Comparison of ENCODE assay signal across 17 cellular contexts in the genomic region with DNA sequence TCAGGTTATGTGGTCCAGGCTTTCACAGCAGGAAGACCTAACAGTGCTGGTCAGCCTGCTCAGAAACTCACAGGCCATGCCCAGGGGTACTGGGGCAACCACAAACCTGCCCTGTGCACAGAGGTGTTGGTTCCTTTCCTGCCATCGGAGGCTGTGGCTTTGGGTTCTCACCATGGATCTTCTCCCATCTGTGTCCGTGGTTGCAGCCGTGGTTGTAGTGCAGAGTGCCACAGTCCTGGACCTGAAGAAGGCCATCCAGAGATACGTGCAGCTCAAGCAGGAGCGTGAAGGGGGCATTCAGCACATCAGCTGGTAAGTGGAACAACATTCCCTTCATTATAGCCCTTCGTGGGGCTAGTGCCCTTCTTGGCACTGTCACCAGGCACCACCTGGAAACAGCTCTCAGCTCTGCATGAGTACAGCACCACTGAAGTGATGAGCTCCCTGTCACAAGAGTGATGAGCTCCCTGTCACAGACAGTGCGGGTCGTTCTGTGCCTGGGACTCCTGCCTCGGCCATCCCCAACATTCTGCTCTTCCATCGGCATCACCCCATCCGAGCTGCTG. TPM values are rescaled to one million over a fixed set of nuclear protein-coding genes. Genes with fewer than 3 reads are reported as not detected.
A peak's percentile ranks its signal among the peaks of the same experiment; 100 is the strongest.
DNase-seq lines count a peak whose midpoint lies in the region; ATAC-seq and TF ChIP-seq lines count a peak whose summit lies in the region.
"Had no signal": no experiment of that assay in that cellular context is flagged by ENCODE, and none has a peak within 500 bp of the region (broad histone marks: within the 10 kb centered on the region; RNA-seq: fewer than 3 reads in every experiment).

No MANE protein-coding gene starts in this region.

- no peak overlapping the region for H3K14ac ChIP-seq in IMR-90 (replicated peaks; ENCODE audit: low read depth, low read length)

- peak overlapping the region; percentile 13 for H3K27ac Mint-ChIP-seq in activated naive CD4-positive, alpha-beta T cell treated with anti-CD3 and anti-CD28 coated beads, Interleukin-2, amount 10 ng/mL, durations not matched to agents 7 days and 5 days
- no peak overlapping the region for H3K27ac Mint-ChIP-seq in activated naive CD4-positive, alpha-beta T cell treated with anti-CD3 and anti-CD28 coated beads, Interleukin-2, amount 50 U/mL, for 72 hours

- no TSS peak for BruUV-seq in IMR-90 (replicated peaks; lab: Mats Ljungman, UMichigan)

- H3K79me1 ChIP-seq in IMR-90 (ENCODE audit: low read depth in 1 of 2, low read length in 2 of 2): peaks cover 20 to 71% of the 10 kb centered on the region in 2 experiments

- no peak overlapping the region for H4K91ac ChIP-seq in IMR-90 (ENCODE audit: insufficient read depth, low read depth, low read length)

- no peak for ATAC-seq in activated naive CD4-positive, alpha-beta T cell treated with anti-CD3 and anti-CD28 coated beads, Interleukin-2, amount 50 U/mL, for 72 hours
- no peak for ATAC-seq in IMR-90 (ENCODE audit: low read depth)
- ATAC-seq in HG03354 (IDR thresholded peaks at IDR 0.05; ENCODE audit: poor library complexity, severe bottlenecking, unreplicated experiment): no peak
- ATAC-seq: activated CD4-positive, CD25-positive, alpha-beta regulatory T cell treated with anti-CD3 and anti-CD28 coated beads, Interleukin-2, amount 50 U/mL, for 24 hours had no signal

- in situ Hi-C loops in IMR-90 (cut with MboI; ENCODE audit: low sequenced_read_pairs): no loop called here

- H2AFZ ChIP-seq in IMR-90 (replicated peaks; ENCODE audit: low read length, poor library complexity) (no peak overlapping the region), osteoblast (ENCODE audit: low read length) (no peak overlapping the region)

- no peak overlapping the region for H4K8ac ChIP-seq in IMR-90 (ENCODE audit: low read depth in 2 of 2, low read length in 2 of 2)

- H3K9me3 ChIP-seq in IMR-90 (ENCODE audit: control insufficient read depth, insufficient read depth, low read length): no peaks in the 10 kb centered on the region
- H3K9me3 ChIP-seq in osteoblast (ENCODE audit: low read depth, low read length): no peaks in the 10 kb centered on the region
- H3K9me3 ChIP-seq in ovary: no peaks in the 10 kb centered on the region
- H3K9me3 ChIP-seq: prostate gland had no signal

- no peak overlapping the region for H3K56ac ChIP-seq in IMR-90 (ENCODE audit: extremely low read depth, insufficient read depth, low read length)

- no peak for TF ChIP-seq EP300 in ovary (IDR thresholded peaks at IDR 0.05)

- dilution Hi-C loops in IMR-90 (cut with HindIII; ENCODE audit: low sequenced_read_pairs, unreplicated experiment): no loop called here

- peaks cover 58% of the 10 kb centered on the region for H3K36me3 ChIP-seq in IMR-90 (ENCODE audit: control insufficient read depth, insufficient read depth, low read length)
- H3K36me3 ChIP-seq in osteoblast (ENCODE audit: insufficient read depth, low read length): peaks cover 62% of the 10 kb centered on the region
- H3K36me3 ChIP-seq in ovary: no peaks in the 10 kb centered on the region

- peaks cover 21% of the 10 kb centered on the region for H3K79me2 ChIP-seq in osteoblast (ENCODE audit: insufficient read depth, low read length)

- H3K4me1 Mint-ChIP-seq in activated naive CD4-positive, alpha-beta T cell treated with anti-CD3 and anti-CD28 coated beads, Interleukin-2, amount 10 ng/mL, durations not matched to agents 7 days and 5 days: peaks cover 33% of the 10 kb centered on the region

- H4K20me1 ChIP-seq in IMR-90 (ENCODE audit: insufficient read depth, low read length) (peaks cover 49% of the 10 kb centered on the region), osteoblast (ENCODE audit: insufficient read depth, low read length) (peaks cover 15% of the 10 kb centered on the region)

- H3K9me1 ChIP-seq in IMR-90 (ENCODE audit: insufficient read depth, low read length): 0 out of 2 replicates have a peak, but pooled peaks cover 5% of the 10 kb centered on the region

- no peak overlapping the region for H2AK5ac ChIP-seq in IMR-90 (ENCODE audit: low read depth, low read length)

- CTCF ChIA-PET in activated naive CD4-positive, alpha-beta T cell treated with anti-CD3 and anti-CD28 coated beads, Interleukin-2, amount 10 ng/mL, durations not matched to agents 7 days and 5 days (lab: Charles Lee): interaction anchor here (1.8 kb wide), 1 partner anchor 41 kb away, joined by 13 read pairs; no protein-coding TSS in a partner anchor
- CTCF ChIA-PET in IMR-90 (lab: Yijun Ruan, JAX): no interaction called here

- TF ChIP-seq POLR2A in IMR-90 (IDR thresholded peaks at IDR 0.05; ENCODE audit: low read depth, low read length): no peak
- TF ChIP-seq POLR2A in ovary (IDR thresholded peaks at IDR 0.05): no peak

- no peak overlapping the region for H4K5ac ChIP-seq in IMR-90 (ENCODE audit: low read depth, low read length)

- H2AK9ac ChIP-seq in IMR-90 (replicated peaks; ENCODE audit: low read depth, low read length, poor library complexity): peak overlapping the region; percentile 72

- H3K4me1 ChIP-seq in IMR-90 (ENCODE audit: control insufficient read depth, insufficient read depth, low read length) (peaks cover 2% of the 10 kb centered on the region; the same call in 1 of the 2 replicates), osteoblast (ENCODE audit: insufficient read depth, low read length) (peaks cover 6% of the 10 kb centered on the region), ovary (ENCODE audit: insufficient read depth) (peaks cover 2% of the 10 kb centered on the region)
- H3K4me1 ChIP-seq: prostate gland had no signal

- intact Hi-C loops in IMR-90 (cut with micrococcal nuclease) (no loop called here), ovary (cut with DNase I) (no loop called here)

- no peak overlapping the region for H3K18ac ChIP-seq in IMR-90 (ENCODE audit: low read depth, low read length)

- H3K4me3 Mint-ChIP-seq in activated naive CD4-positive, alpha-beta T cell treated with anti-CD3 and anti-CD28 coated beads, Interleukin-2, amount 10 ng/mL, durations not matched to agents 7 days and 5 days: peak overlapping the region; percentile 52

- H2BK20ac ChIP-seq in IMR-90 (ENCODE audit: low read depth, low read length): no peak overlapping the region

- H3K23ac ChIP-seq in IMR-90 (ENCODE audit: low read depth, low read length): no peak overlapping the region

- H2BK15ac ChIP-seq in IMR-90 (ENCODE audit: low read depth, low read length): no peak overlapping the region

- H3K4me2 ChIP-seq in IMR-90 (ENCODE audit: low read depth, low read length) (no peak overlapping the region), osteoblast (ENCODE audit: insufficient read depth, low read length) (no peak overlapping the region)
- H3K4me2 ChIP-seq: smooth muscle cell had no signal

- peaks cover 26% of the 10 kb centered on the region for H3K36me3 Mint-ChIP-seq in activated naive CD4-positive, alpha-beta T cell treated with anti-CD3 and anti-CD28 coated beads, Interleukin-2, amount 10 ng/mL, durations not matched to agents 7 days and 5 days
- H3K36me3 Mint-ChIP-seq in activated naive CD4-positive, alpha-beta T cell treated with anti-CD3 and anti-CD28 coated beads, Interleukin-2, amount 50 U/mL, for 72 hours: peaks cover 15 to 19% of the 10 kb centered on the region in 2 donors

- H3K27me3 Mint-ChIP-seq in activated naive CD4-positive, alpha-beta T cell treated with anti-CD3 and anti-CD28 coated beads, Interleukin-2, amount 10 ng/mL, durations not matched to agents 7 days and 5 days: no peaks in the 10 kb centered on the region

- TF ChIP-seq CTCF in IMR-90 (conservative IDR thresholded peaks at IDR 0.05; ENCODE audit: low read depth, low read length) (no peak), coronary artery (IDR thresholded peaks at IDR 0.05) (no peak), osteoblast (IDR thresholded peaks at IDR 0.05; ENCODE audit: extremely low read depth, low read depth, low read length) (no peak), ovary (IDR thresholded peaks at IDR 0.05) (no peak)

- H2BK120ac ChIP-seq in IMR-90 (ENCODE audit: low read depth, low read length): no peak overlapping the region

- POLR2A ChIA-PET in IMR-90 (lab: Charles Lee; ENCODE audit: unreplicated experiment): no interaction called here

- H3K4ac ChIP-seq in IMR-90 (ENCODE audit: low read depth, low read length): no peak overlapping the region

- no peak for TF ChIP-seq RAD21 in IMR-90 (IDR thresholded peaks at IDR 0.05; ENCODE audit: low read length)

- H3K27me3 ChIP-seq in IMR-90 (ENCODE audit: control insufficient read depth, insufficient read depth, low read length) (no peaks in the 10 kb centered on the region), osteoblast (ENCODE audit: insufficient read depth, low read length) (no peaks in the 10 kb centered on the region), ovary (no peaks in the 10 kb centered on the region)

- no peak overlapping the region for H3K9ac ChIP-seq in IMR-90 (ENCODE audit: low read depth, low read length)

- no peak overlapping the region for H2BK5ac ChIP-seq in IMR-90 (ENCODE audit: low read depth, low read length, poor library complexity, severe bottlenecking)

- WGBS in IMR-90 (ENCODE audit: extremely low coverage in 2 of 2, insufficient read length in 1 of 2), 2 experiments: 95% methylated on average over 10 of the region's 11 CpGs; no CpG with 5 or more reads in 1 of the 2 experiments
- WGBS in ovary, 3 donors: 78 to 80% (median 80%) methylated on average over 11 of the region's 11 CpGs

- H3K4me3 ChIP-seq in IMR-90 (ENCODE audit: insufficient read depth, low read depth, low read length): no peak overlapping the region
- no peak overlapping the region for H3K4me3 ChIP-seq in coronary artery
- no peak overlapping the region for H3K4me3 ChIP-seq in osteoblast (ENCODE audit: insufficient read depth, low read length)
- no peak overlapping the region for H3K4me3 ChIP-seq in ovary
- H3K4me3 ChIP-seq: prostate gland, smooth muscle cell had no signal

- H3K27ac ChIP-seq in IMR-90 (ENCODE audit: insufficient read depth, low read length) (no peak overlapping the region), coronary artery (no peak overlapping the region), osteoblast (ENCODE audit: low read depth, low read length) (no peak overlapping the region), ovary (no peak overlapping the region)
- H3K27ac ChIP-seq: prostate gland had no signal

- no peaks in the 10 kb centered on the region for H3K9me3 Mint-ChIP-seq in activated naive CD4-positive, alpha-beta T cell treated with anti-CD3 and anti-CD28 coated beads, Interleukin-2, amount 10 ng/mL, durations not matched to agents 7 days and 5 days
- no peaks in the 10 kb centered on the region for H3K9me3 Mint-ChIP-seq in activated naive CD4-positive, alpha-beta T cell treated with anti-CD3 and anti-CD28 coated beads, Interleukin-2, amount 50 U/mL, for 72 hours

- no peak for DNase-seq in activated naive CD4-positive, alpha-beta T cell treated with anti-CD3 and anti-CD28 coated beads, Interleukin-2, amount 10 ng/mL, durations not matched to agents 7 days and 5 days
- no peak for DNase-seq in activated naive CD4-positive, alpha-beta T cell treated with anti-CD3 and anti-CD28 coated beads, Interleukin-2, amount 50 U/mL, for 72 hours (ENCODE audit: low spot score in 2 of 2)
- DNase-seq in IMR-90: no peak
- DNase-seq in coronary artery (ENCODE audit: low spot score): peak; percentile 61
- DNase-seq in osteoblast (ENCODE audit: insufficient read length, low spot score, missing footprints): peak; percentile 62
- DNase-seq in ovary: no peak
- DNase-seq in NCI-H82 (lab: John Stamatoyannopoulos, UW): no peak
- DNase-seq: anterior cingulate cortex, hippocampal formation, NCI-H187 treated with DMSO at 0.1 percent for 48 hours, NCI-H446 treated with DMSO at 0.1 percent for 48 hours, SHP77, T-helper 9 cell had no signal

RNA-seq across cellular contexts. Expression of gene SNRNP25, which starts 2.0 kb away (rescaled TPM):
- total RNA-seq in activated naive CD4-positive, alpha-beta T cell treated with anti-CD3 and anti-CD28 coated beads, Interleukin-2, amount 50 U/mL, for 72 hours: 10 to 100 TPM; 47.6 to 53.4 TPM
- total RNA-seq in IMR-90 (2012; rRNA removed) (63.3 and 88.0 TPM in 2 replicates), osteoblast (9.4 and 14.5 TPM in 2 replicates), ovary (10 to 100 TPM; 12.8 to 27.8 (median 23.7) TPM)
- polyA plus RNA-seq in IMR-90 (2012; rRNA removed) (67.2 and 73.7 TPM in 2 replicates), ovary (10 to 100 TPM; 26.9 to 35.7 TPM)
- 69.1 and 93.4 TPM in 2 replicates for polyA plus RNA-seq in IMR-90 (2012; cell fraction: cytosol; rRNA removed)
- polyA plus RNA-seq in IMR-90 (2012; cell fraction: nucleus; rRNA removed; ENCODE audit: low replicate concordance): 23.8 and 33.0 TPM in 2 replicates

RNA-seq across cellular contexts. Expression of gene POLR3K, which starts 2.2 kb away (rescaled TPM):
- total RNA-seq in activated naive CD4-positive, alpha-beta T cell treated with anti-CD3 and anti-CD28 coated beads, Interleukin-2, amount 50 U/mL, for 72 hours: 10 to 100 TPM; 40.6 to 44.3 TPM
- total RNA-seq in IMR-90 (2012; rRNA removed) (9.0 and 10.6 TPM in 2 replicates), osteoblast (1.4 and 2.1 TPM in 2 replicates), ovary (10 to 100 TPM in 3 of 7 donors, 1 to 10 TPM in 4; 3.7 to 11.0 (median 9.9) TPM)
- polyA plus RNA-seq in IMR-90 (2012; rRNA removed) (39.1 and 39.5 TPM in 2 replicates), ovary (10 to 100 TPM in 1 of 2 donors, 1 to 10 TPM in 1; 9.4 to 11.9 TPM)
- 33.6 and 33.9 TPM in 2 replicates for polyA plus RNA-seq in IMR-90 (2012; cell fraction: cytosol; rRNA removed)
- polyA plus RNA-seq in IMR-90 (2012; cell fraction: nucleus; rRNA removed; ENCODE audit: low replicate concordance): 9.4 and 11.5 TPM in 2 replicates

RNA-seq across cellular contexts. Expression of gene RHBDF1, which starts 16.8 kb away (rescaled TPM):
- total RNA-seq in activated naive CD4-positive, alpha-beta T cell treated with anti-CD3 and anti-CD28 coated beads, Interleukin-2, amount 50 U/mL, for 72 hours: under 1 TPM; 0.23 to 0.47 TPM
- total RNA-seq in IMR-90 (2012; rRNA removed) (11.1 and 13.8 TPM in 2 replicates), osteoblast (32.2 and 39.5 TPM in 2 replicates), ovary (10 to 100 TPM; 22.6 to 76.0 (median 49.2) TPM)
- polyA plus RNA-seq in IMR-90 (2012; rRNA removed) (86.6 and 92.3 TPM in 2 replicates), ovary (10 to 100 TPM; 10.9 to 52.8 TPM)
- 42.6 and 77.4 TPM in 2 replicates for polyA plus RNA-seq in IMR-90 (2012; cell fraction: cytosol; rRNA removed)
- 448 and 954 TPM in 2 replicates for polyA plus RNA-seq in IMR-90 (2012; cell fraction: nucleus; rRNA removed; ENCODE audit: low replicate concordance)

RNA-seq across cellular contexts. Expression of gene MPG, which starts 22.4 kb away (rescaled TPM):
- 10 to 100 TPM; 32.6 to 65.6 TPM for total RNA-seq in activated naive CD4-positive, alpha-beta T cell treated with anti-CD3 and anti-CD28 coated beads, Interleukin-2, amount 50 U/mL, for 72 hours
- total RNA-seq in IMR-90 (2012; rRNA removed): 66.7 and 74.2 TPM in 2 replicates
- polyA plus RNA-seq in IMR-90 (2012; rRNA removed): 135 and 155 TPM in 2 replicates
- 189 TPM in 2 replicates for polyA plus RNA-seq in IMR-90 (2012; cell fraction: cytosol; rRNA removed)
- 46.4 and 84.3 TPM in 2 replicates for polyA plus RNA-seq in IMR-90 (2012; cell fraction: nucleus; rRNA removed; ENCODE audit: low replicate concordance)
- total RNA-seq in osteoblast: 180 and 189 TPM in 2 replicates
- 10 to 100 TPM; 42.5 to 90.9 (median 48.4) TPM for total RNA-seq in ovary
- 10 to 100 TPM in 1 of 2 donors, under 1 TPM in 1; 0.60 to 68.4 TPM for polyA plus RNA-seq in ovary

Comparison
In these comparisons a context has a peak if more than half of its experiments do, and no peak if none do; other contexts are left out.
1. DNase-seq: peak in coronary artery (single experiment) and osteoblast (single experiment); none in activated naive CD4-positive, alpha-beta T cell treated with anti-CD3 and anti-CD28 coated beads, Interleukin-2, amount 10 ng/mL, durations not matched to agents 7 days and 5 days (single experiment), activated naive CD4-positive, alpha-beta T cell treated with anti-CD3 and anti-CD28 coated beads, Interleukin-2, amount 50 U/mL, for 72 hours (0 of 2), IMR-90 (single experiment), ovary (0 of 5) and NCI-H82 (single experiment).